Comparison of ENCODE assay signal across 8 cellular contexts in the genomic region with DNA sequence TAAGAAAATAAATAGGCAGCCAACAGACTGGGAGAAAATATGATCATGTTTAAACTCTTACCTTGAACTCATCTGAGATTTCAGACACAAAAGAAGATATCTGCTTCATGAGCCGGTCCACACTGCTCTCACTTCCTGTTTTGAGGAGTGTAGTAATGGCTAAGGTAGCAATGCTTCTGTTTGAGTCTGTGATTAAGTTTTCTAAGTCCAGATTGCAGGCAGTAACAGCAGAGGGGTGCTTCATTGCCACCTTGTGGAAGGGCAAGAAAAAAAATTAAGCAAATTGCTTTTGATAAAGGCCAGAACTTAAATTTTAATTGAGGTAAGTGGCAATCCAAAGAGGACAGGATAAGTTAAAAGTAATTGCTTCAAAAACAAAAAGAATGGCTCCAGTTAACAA.
A peak's percentile ranks its signal among the peaks of the same experiment; 100 is the strongest.
DNase-seq lines count a peak whose midpoint lies in the region; ATAC-seq and TF ChIP-seq lines count a peak whose summit lies in the region.

No MANE protein-coding gene starts in this region.

- ATAC-seq in HG03045 (IDR thresholded peaks at IDR 0.05; ENCODE audit: unreplicated experiment) (peak; percentile 64), Right ventricle myocardium superior (ENCODE audit: poor library complexity) (no peak)

- DNase-seq in AG08395 (ENCODE audit: low spot score) (peak; percentile 29), NOMO-1 treated with dmso at 0.1 percent for 144 hours (lab: John Stamatoyannopoulos, UW; ENCODE audit: unreplicated experiment) (peak; percentile 18), fibroblast of mammary gland (ENCODE audit: low read depth) (peak; percentile 47), Right ventricle myocardium superior (no peak)
- no peak for DNase-seq in stimulated activated CD4-positive, alpha-beta T cell treated with anti-CD3 and anti-CD28 coated beads, Interleukin-15, amount 100 ng/mL, for 24 hours
- no peak for DNase-seq in activated CD4-positive, CD25-positive, alpha-beta regulatory T cell treated with anti-CD3 and anti-CD28 coated beads, Interleukin-2, amount 50 U/mL, for 72 hours

- TF ChIP-seq CTCF in GM12874 (IDR thresholded peaks at IDR 0.05; ENCODE audit: insufficient read depth, low read depth, low read length) (0 out of 2 replicates have a peak, but pooled peaks have one; percentile 19), fibroblast of mammary gland (conservative IDR thresholded peaks at IDR 0.05; ENCODE audit: control insufficient read depth, insufficient read depth, low read depth, low read length) (peak; percentile 50)

- intact Hi-C loops in Right ventricle myocardium superior (cut with DNase I), result no loop called here

- H3K4me3 ChIP-seq in fibroblast of mammary gland (ENCODE audit: control insufficient read depth, low read depth, low read length), result no peak overlapping the region

Comparison
In these comparisons a context has a peak if more than half of its experiments do, and no peak if none do; other contexts are left out.
1. DNase-seq: peak in AG08395 (single experiment), NOMO-1 treated with dmso at 0.1 percent for 144 hours (single experiment) and fibroblast of mammary gland (single experiment); none in stimulated activated CD4-positive, alpha-beta T cell treated with anti-CD3 and anti-CD28 coated beads, Interleukin-15, amount 100 ng/mL, for 24 hours (single experiment), Right ventricle myocardium superior (single experiment) and activated CD4-positive, CD25-positive, alpha-beta regulatory T cell treated with anti-CD3 and anti-CD28 coated beads, Interleukin-2, amount 50 U/mL, for 72 hours (single experiment).